Comparison of ENCODE assay signal across 8 cellular contexts in the genomic region with DNA sequence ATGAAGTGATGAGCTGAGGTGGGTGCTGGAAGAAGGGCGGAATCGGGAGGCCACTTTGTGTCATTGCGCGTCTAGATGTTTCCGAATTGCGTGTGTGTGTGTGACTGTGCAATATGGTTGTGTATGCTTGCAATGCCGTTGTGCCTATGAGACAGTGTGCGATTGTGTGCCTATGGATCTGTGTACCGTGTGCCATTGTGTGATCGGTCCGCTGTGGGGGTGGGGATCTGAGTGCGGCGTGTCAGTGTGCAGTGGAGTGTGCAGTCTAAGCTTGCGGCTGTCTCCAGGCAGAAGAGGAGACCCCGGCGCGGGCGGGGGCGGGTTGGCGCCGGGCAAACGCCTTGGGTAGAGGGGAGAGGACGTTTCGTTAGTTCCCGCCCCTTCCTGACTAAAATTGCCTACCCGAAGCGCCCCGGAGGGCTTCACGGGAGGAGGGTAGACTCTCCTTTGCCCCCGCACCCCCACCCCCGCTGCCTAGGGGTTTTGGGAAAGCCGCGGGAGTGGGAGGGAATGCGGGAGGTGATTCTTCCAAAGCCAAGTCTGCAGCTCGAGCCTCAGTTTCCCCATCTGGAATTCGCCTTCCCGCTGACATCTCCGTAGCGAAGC. TPM values are rescaled to one million over a fixed set of nuclear protein-coding genes. Genes with fewer than 3 reads are reported as not detected.
A peak's percentile ranks its signal among the peaks of the same experiment; 100 is the strongest.
DNase-seq lines count a peak whose midpoint lies in the region; ATAC-seq and TF ChIP-seq lines count a peak whose summit lies in the region.

No MANE protein-coding gene starts in this region.

- intact Hi-C loops in head of caudate nucleus (cut with DNase I) = loop anchor here (5.0 kb wide), 1 partner anchor 36 kb away; a partner anchor contains a TSS
- intact Hi-C loops in ovary (cut with DNase I) = loop anchor here in 3 of 4 donors (2.0 to 5.0 kb wide), 3 partner anchors 36 to 49 kb away; a partner anchor contains a TSS

- TF ChIP-seq CTCF in ovary (IDR thresholded peaks at IDR 0.05) = no peak

- H3K27ac Mint-ChIP-seq in activated naive CD4-positive, alpha-beta T cell treated with anti-CD3 and anti-CD28 coated beads, Interleukin-2, amount 50 U/mL, for 72 hours = peak overlapping the region; percentile 81 to 90

- peak; percentile 54 for DNase-seq in COR-L47 (lab: John Stamatoyannopoulos, UW)
- peak; percentile 77 for DNase-seq in NCI-H2227 (lab: John Stamatoyannopoulos, UW; ENCODE audit: unreplicated experiment)
- peak in 1 of 2 donors; percentile 34 for DNase-seq in activated naive CD4-positive, alpha-beta T cell treated with anti-CD3 and anti-CD28 coated beads, Interleukin-2, amount 50 U/mL, for 72 hours (ENCODE audit: low spot score in 2 of 2)
- DNase-seq in head of caudate nucleus = peak in 33 of 42 donors; percentile 38 to 76 (median 60)
- DNase-seq in ovary = peak; percentile 39 to 70 (median 62)
- DNase-seq in HEK293T (ENCODE audit: extremely low spot score) = no peak
- no peak for DNase-seq in NCI-H2196 treated with DMSO at 0.1 percent for 48 hours (lab: John Stamatoyannopoulos, UW; ENCODE audit: unreplicated experiment)
- no peak for DNase-seq in midbrain (lab: John Stamatoyannopoulos, UW)

- POLR2A ChIA-PET in HEK293T (lab: Yijun Ruan, JAX) = no interaction called here

- H3K36me3 Mint-ChIP-seq in activated naive CD4-positive, alpha-beta T cell treated with anti-CD3 and anti-CD28 coated beads, Interleukin-2, amount 50 U/mL, for 72 hours = peaks cover 13 to 23% of the 10 kb centered on the region in 2 donors

- no peaks in the 10 kb centered on the region for H3K9me3 ChIP-seq in ovary

- CTCF ChIA-PET in HEK293T (lab: Yijun Ruan, JAX) = interaction anchor here (0.6 to 3.3 kb wide), 12 partner anchors 11 to 721 kb away, joined by 3 to 16 read pairs (median 4); a partner anchor contains a TSS

- peak overlapping the region; percentile 74 to 82 for H3K27ac ChIP-seq in ovary

- peak overlapping the region; percentile 64 for H3K4me3 ChIP-seq in ovary

- ATAC-seq in activated naive CD4-positive, alpha-beta T cell treated with anti-CD3 and anti-CD28 coated beads, Interleukin-2, amount 50 U/mL, for 72 hours = peak; percentile 44 to 46

- no peak for TF ChIP-seq EP300 in ovary (IDR thresholded peaks at IDR 0.05)

- peaks cover 14% of the 10 kb centered on the region for H3K4me1 ChIP-seq in ovary (ENCODE audit: insufficient read depth)

- H3K27me3 ChIP-seq in ovary = no peaks in the 10 kb centered on the region

- TF ChIP-seq POLR2A in ovary (IDR thresholded peaks at IDR 0.05) = no peak

- WGBS in ovary, 3 donors = 0 to 4% (median 1%) methylated on average over 39 of the region's 39 CpGs

- H3K9me3 Mint-ChIP-seq in activated naive CD4-positive, alpha-beta T cell treated with anti-CD3 and anti-CD28 coated beads, Interleukin-2, amount 50 U/mL, for 72 hours = no peaks in the 10 kb centered on the region

- no peaks in the 10 kb centered on the region for H3K36me3 ChIP-seq in ovary

TF ChIP-seq in HEK293T, 16 proteins besides CTCF, POLR2A, EP300 and RAD21:
- TF ChIP-seq, protein P1, sequence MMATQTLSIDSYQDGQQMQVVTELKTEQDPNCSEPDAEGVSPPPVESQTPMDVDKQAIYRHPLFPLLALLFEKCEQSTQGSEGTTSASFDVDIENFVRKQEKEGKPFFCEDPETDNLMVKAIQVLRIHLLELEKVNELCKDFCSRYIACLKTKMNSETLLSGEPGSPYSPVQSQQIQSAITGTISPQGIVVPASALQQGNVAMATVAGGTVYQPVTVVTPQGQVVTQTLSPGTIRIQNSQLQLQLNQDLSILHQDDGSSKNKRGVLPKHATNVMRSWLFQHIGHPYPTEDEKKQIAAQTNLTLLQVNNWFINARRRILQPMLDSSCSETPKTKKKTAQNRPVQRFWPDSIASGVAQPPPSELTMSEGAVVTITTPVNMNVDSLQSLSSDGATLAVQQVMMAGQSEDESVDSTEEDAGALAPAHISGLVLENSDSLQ (IDR thresholded peaks at IDR 0.05) = no peak
- TF ChIP-seq HDGF (IDR thresholded peaks at IDR 0.05; ENCODE audit: borderline replicate concordance) = no peak
- TF ChIP-seq ZNF384 (IDR thresholded peaks at IDR 0.05) = no peak
- no peak for TF ChIP-seq FOXK2 (IDR thresholded peaks at IDR 0.05)
- no peak for TF ChIP-seq FOXA1 (IDR thresholded peaks at IDR 0.05)
- TF ChIP-seq LEF1 (IDR thresholded peaks at IDR 0.05; ENCODE audit: borderline replicate concordance) = no peak
- no peak for TF ChIP-seq ELF4 (IDR thresholded peaks at IDR 0.05)
- TF ChIP-seq L3MBTL2 (conservative IDR thresholded peaks at IDR 0.05) = no peak
- no peak for TF ChIP-seq FOXM1 (IDR thresholded peaks at IDR 0.05; ENCODE audit: borderline replicate concordance)
- no peak for TF ChIP-seq ARNT (IDR thresholded peaks at IDR 0.05)
- TF ChIP-seq TARDBP (IDR thresholded peaks at IDR 0.05) = no peak
- no peak for TF ChIP-seq CTBP1 (IDR thresholded peaks at IDR 0.05; ENCODE audit: borderline replicate concordance)
- TF ChIP-seq SUZ12 (IDR thresholded peaks at IDR 0.05) = no peak
- no peak for TF ChIP-seq SP1 (IDR thresholded peaks at IDR 0.05)
- no peak for TF ChIP-seq NFRKB (IDR thresholded peaks at IDR 0.05)
- no peak for TF ChIP-seq BHLHE40 (IDR thresholded peaks at IDR 0.05; ENCODE audit: borderline replicate concordance)

RNA-seq across cellular contexts. Expression of a gene that starts 24.2 kb away (rescaled TPM):
- not detected for total RNA-seq in activated naive CD4-positive, alpha-beta T cell treated with anti-CD3 and anti-CD28 coated beads, Interleukin-2, amount 50 U/mL, for 72 hours
- total RNA-seq in ovary = 1 to 10 TPM; 1.4 to 3.5 (median 2.0) TPM
- under 1 TPM; 0.19 to 0.48 TPM for polyA plus RNA-seq in ovary

RNA-seq across cellular contexts. Expression of a gene that starts 28.3 kb away (rescaled TPM):
- total RNA-seq in activated naive CD4-positive, alpha-beta T cell treated with anti-CD3 and anti-CD28 coated beads, Interleukin-2, amount 50 U/mL, for 72 hours = not detected
- total RNA-seq in ovary = 1 to 10 TPM; 1.0 to 4.5 (median 2.4) TPM
- under 1 TPM; 0.22 to 0.32 TPM for polyA plus RNA-seq in ovary

RNA-seq across cellular contexts. Expression of a gene that starts 37.4 kb away (rescaled TPM):
- under 1 TPM in 1 of 2 donors, not detected in 1; 0.19 TPM for total RNA-seq in activated naive CD4-positive, alpha-beta T cell treated with anti-CD3 and anti-CD28 coated beads, Interleukin-2, amount 50 U/mL, for 72 hours
- total RNA-seq in ovary = 10 to 100 TPM; 19.6 to 85.3 (median 67.7) TPM
- 10 to 100 TPM; 63.1 to 92.9 TPM for polyA plus RNA-seq in ovary

Comparison
In these comparisons a context has a peak if more than half of its experiments do, and no peak if none do; other contexts are left out.
1. DNase-seq: peak in COR-L47 (single experiment), NCI-H2227 (single experiment), head of caudate nucleus (33 of 42) and ovary (5 of 5); none in HEK293T (single experiment), NCI-H2196 treated with DMSO at 0.1 percent for 48 hours (single experiment) and midbrain (single experiment).
2. RNA of a gene that starts 37.4 kb away (total RNA-seq): 19.6 to 85.3 TPM in ovary; 0.19 TPM in activated naive CD4-positive, alpha-beta T cell treated with anti-CD3 and anti-CD28 coated beads, Interleukin-2, amount 50 U/mL, for 72 hours; every median in the first group is over 10 times any median in the second.